In the genomic region with DNA sequence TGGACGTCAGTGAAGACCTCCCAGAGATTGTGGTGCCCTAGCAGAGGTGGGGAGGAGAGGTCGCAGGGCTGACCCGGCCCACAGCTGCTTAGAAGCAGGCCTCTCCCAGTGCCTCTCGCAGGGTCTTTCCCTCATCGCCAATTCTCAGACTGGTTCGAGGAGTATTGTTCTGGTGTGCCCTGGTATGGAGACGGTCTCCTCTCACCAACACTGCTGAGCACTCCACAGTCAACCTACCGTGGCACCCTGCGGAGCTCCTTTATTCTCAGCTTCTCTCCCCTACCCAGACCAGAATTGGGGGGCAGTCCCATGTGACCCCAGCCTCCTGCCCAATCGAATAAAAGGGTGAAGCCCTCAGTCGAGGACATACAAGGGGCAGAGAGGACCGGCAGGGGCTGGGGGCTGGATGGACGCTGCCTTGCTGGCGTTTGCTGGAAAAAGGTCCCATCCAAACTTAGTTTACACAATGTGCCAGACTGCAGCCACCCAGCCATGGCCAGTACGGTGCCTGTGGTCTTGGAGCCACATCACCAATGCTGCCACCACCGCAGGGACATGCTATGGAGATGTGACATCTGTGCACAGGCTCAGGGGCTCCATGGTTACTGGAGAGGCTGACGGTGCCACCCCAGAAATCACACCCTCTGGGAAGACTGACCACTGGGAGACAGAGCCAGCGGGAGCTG, we compare ENCODE assay signal across 19 cellular contexts.
DNase-seq lines count a peak whose midpoint lies in the region; ATAC-seq, FAIRE-seq and TF ChIP-seq lines count a peak whose summit lies in the region.
"Had no signal": no experiment of that assay in that cellular context is flagged by ENCODE, and none has a peak within 500 bp of the region (broad histone marks: within the 10 kb centered on the region; RNA-seq: fewer than 3 reads in every experiment).

No MANE protein-coding gene starts in this region.

- H3K4me3 Mint-ChIP-seq in activated B cell treated with CpG ODN at 0.5 μM for 24 hours = no peak overlapping the region
- H3K4me3 Mint-ChIP-seq: activated CD4-positive, alpha-beta memory T cell treated with anti-CD3 and anti-CD28 coated beads for 36 hours had no signal

- H3K4me1 Mint-ChIP-seq in activated B cell treated with CpG ODN at 0.5 μM for 24 hours = peaks cover 74% of the 10 kb centered on the region

- H3K27me3 Mint-ChIP-seq in activated B cell treated with CpG ODN at 0.5 μM for 24 hours = no peaks in the 10 kb centered on the region

- peak; percentile 54 for DNase-seq in activated effector memory CD4-positive, alpha-beta T cell treated with anti-CD3 and anti-CD28 coated beads, Interleukin-2, amount 50 U/mL, for 16 hours
- DNase-seq in activated effector memory CD4-positive, alpha-beta T cell treated with Interleukin-2 at 50 U/mL for 16 hours = no peak
- DNase-seq in activated B cell treated with CpG ODN at 0.5 μM for 24 hours = peak; percentile 13
- DNase-seq in lower lobe of right lung = peak; percentile 32
- no peak for DNase-seq in substantia nigra (lab: John Stamatoyannopoulos, UW)
- no peak for DNase-seq in brain microvascular endothelial cell
- DNase-seq in RCC 7860 (ENCODE audit: low spot score) = no peak
- DNase-seq: activated CD4-positive, alpha-beta memory T cell treated with anti-CD3 and anti-CD28 coated beads for 36 hours; body of pancreas; erythroblast; NCI-H510A treated with DMSO at 0.1 percent for 48 hours; stimulated activated CD4-positive, alpha-beta T cell treated with anti-CD3 and anti-CD28 coated beads, Interleukin-4, amount 100 ng/mL, for 4 hours; SW 1271; thyroid gland had no signal

- H3K36me3 ChIP-seq in lower lobe of right lung (peaks cover 29% of the 10 kb centered on the region), brain microvascular endothelial cell (replicated peaks) (no peaks in the 10 kb centered on the region)
- H3K36me3 ChIP-seq: gastrocnemius medialis, thyroid gland had no signal

- in situ Hi-C loops in brain microvascular endothelial cell (cut with HindIII; ENCODE audit: low pct_ligation_motif_present, low sequenced_read_pairs) = loop anchor here (25.0 kb wide), 2 partner anchors 208 to 808 kb away; no protein-coding TSS in a partner anchor

- H3K36me3 Mint-ChIP-seq in activated B cell treated with CpG ODN at 0.5 μM for 24 hours (ENCODE audit: low read depth) = peaks cover 39% of the 10 kb centered on the region

- H3K9me3 Mint-ChIP-seq in activated B cell treated with CpG ODN at 0.5 μM for 24 hours = peaks cover 4% of the 10 kb centered on the region

- no peaks in the 10 kb centered on the region for H3K9me3 ChIP-seq in lower lobe of right lung
- H3K9me3 ChIP-seq: body of pancreas, gastrocnemius medialis, thyroid gland had no signal

- intact Hi-C loops in activated B cell treated with CpG ODN at 0.5 μM for 24 hours (cut with micrococcal nuclease) = loop anchor here (5.0 kb wide), 2 partner anchors 808 to 913 kb away; no protein-coding TSS in a partner anchor
- intact Hi-C loops in lower lobe of right lung (cut with DNase I) = no loop called here

- CTCF ChIA-PET in activated B cell treated with CpG ODN at 0.5 μM for 24 hours (lab: Charles Lee) = interaction anchor here (2.0 kb wide), 1 partner anchor 198 kb away, joined by 7 read pairs; no protein-coding TSS in a partner anchor

- no peak overlapping the region for H3K27ac Mint-ChIP-seq in activated B cell treated with CpG ODN at 0.5 μM for 24 hours
- H3K27ac Mint-ChIP-seq: activated CD4-positive, alpha-beta memory T cell treated with anti-CD3 and anti-CD28 coated beads for 36 hours had no signal

- ATAC-seq in activated B cell treated with CpG ODN at 0.5 μM for 24 hours (ENCODE audit: low read depth) = no peak
- no peak for ATAC-seq in lower lobe of right lung
- ATAC-seq in HG02571 (IDR thresholded peaks at IDR 0.05; ENCODE audit: unreplicated experiment) = no peak
- ATAC-seq: body of pancreas, gastrocnemius medialis had no signal

- TF ChIP-seq CTCF in activated B cell treated with CpG ODN at 0.5 μM for 24 hours (IDR thresholded peaks at IDR 0.05) (no peak), lower lobe of right lung (IDR thresholded peaks at IDR 0.05) (no peak), brain microvascular endothelial cell (IDR thresholded peaks at IDR 0.05; ENCODE audit: low read depth, low read length, missing control alignments) (no peak)

- H3K27ac ChIP-seq in lower lobe of right lung = no peak overlapping the region
- peak overlapping the region; percentile 14 for H3K27ac ChIP-seq in substantia nigra (ENCODE audit: low read depth, low read length, poor library complexity, severe bottlenecking)
- H3K27ac ChIP-seq in brain microvascular endothelial cell = no peak overlapping the region
- H3K27ac ChIP-seq: body of pancreas, gastrocnemius medialis, KMS-11, skin epidermis, thyroid gland had no signal

- peaks cover 22% of the 10 kb centered on the region for H3K4me1 ChIP-seq in lower lobe of right lung

- H3K4me3 ChIP-seq in lower lobe of right lung (no peak overlapping the region), brain microvascular endothelial cell (ENCODE audit: low read depth, low read length) (no peak overlapping the region)
- H3K4me3 ChIP-seq: body of pancreas, dorsolateral prefrontal cortex, gastrocnemius medialis, skin epidermis, thyroid gland had no signal

- POLR2A ChIA-PET in activated B cell treated with CpG ODN at 0.5 μM for 24 hours (lab: Charles Lee) = no interaction called here

- FAIRE-seq in RCC 7860 (lab: Jason Lieb, UNC) = no peak

- H3K27me3 ChIP-seq in lower lobe of right lung (ENCODE audit: low read depth) (no peaks in the 10 kb centered on the region), brain microvascular endothelial cell (replicated peaks) (no peaks in the 10 kb centered on the region)
- H3K27me3 ChIP-seq: body of pancreas, dorsolateral prefrontal cortex, gastrocnemius medialis, thyroid gland had no signal

Comparison
In these comparisons a context has a peak if more than half of its experiments do, and no peak if none do; other contexts are left out.
1. DNase-seq: peak in activated effector memory CD4-positive, alpha-beta T cell treated with anti-CD3 and anti-CD28 coated beads, Interleukin-2, amount 50 U/mL, for 16 hours (single experiment), activated B cell treated with CpG ODN at 0.5 μM for 24 hours (single experiment) and lower lobe of right lung (single experiment); none in activated effector memory CD4-positive, alpha-beta T cell treated with Interleukin-2 at 50 U/mL for 16 hours (single experiment), substantia nigra (0 of 49), brain microvascular endothelial cell (single experiment) and RCC 7860 (single experiment).